ENCODE assay signal across 8 cellular contexts in the genomic region with DNA sequence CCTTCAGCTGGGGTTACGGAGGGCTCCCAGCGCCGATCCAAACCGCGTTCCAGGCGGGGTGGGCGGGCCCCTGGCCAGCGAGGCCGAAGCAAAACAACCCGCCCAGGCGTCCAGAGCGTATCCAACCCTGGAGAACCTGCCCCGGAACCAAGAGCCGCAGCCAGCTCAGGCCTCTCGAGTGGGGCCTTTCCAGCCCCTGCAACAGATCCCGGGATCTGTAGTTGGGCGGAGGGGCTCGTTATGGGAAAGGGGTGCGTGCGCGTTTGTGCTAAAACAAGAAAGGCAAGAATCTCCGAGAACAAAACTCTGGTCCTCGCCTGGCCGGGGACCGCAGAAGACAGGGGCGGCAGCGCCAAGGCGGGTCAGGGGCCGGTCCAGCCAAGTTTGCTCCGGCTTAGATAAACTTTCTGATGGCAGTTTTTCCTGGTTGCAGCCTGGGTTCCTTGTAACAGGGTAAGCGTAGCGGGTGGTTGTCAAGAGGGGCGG. TPM values are rescaled to one million over a fixed set of nuclear protein-coding genes. Genes with fewer than 3 reads are reported as not detected.
DNase-seq lines count a peak whose midpoint lies in the region; ATAC-seq and TF ChIP-seq lines count a peak whose summit lies in the region.

No MANE protein-coding gene starts in this region.

- H3K36me3 ChIP-seq in naive thymus-derived CD4-positive, alpha-beta T cell (ENCODE audit: control insufficient read depth in 2 of 3, insufficient read depth in 3 of 3, low read length in 3 of 3), result no peaks in the 10 kb centered on the region

- POLR2A ChIA-PET in T-cell (lab: Charles Lee), result no interaction called here
- POLR2A ChIA-PET in naive thymus-derived CD4-positive, alpha-beta T cell (lab: Charles Lee), result no interaction called here

- H3K9me3 ChIP-seq in naive thymus-derived CD4-positive, alpha-beta T cell (ENCODE audit: control insufficient read depth in 2 of 3, low read length in 3 of 3), result no peaks in the 10 kb centered on the region

- ATAC-seq in T-cell (replicated peaks in 1 of 4), result no peak
- ATAC-seq in naive thymus-derived CD4-positive, alpha-beta T cell, result peak; percentile 36
- ATAC-seq in HG03025 (IDR thresholded peaks at IDR 0.05; ENCODE audit: low FRiP score, unreplicated experiment), result no peak

- H3K4me1 Mint-ChIP-seq in activated CD4-positive, alpha-beta T cell treated with anti-CD3 and anti-CD28 coated beads, Interleukin-2, amount 10 ng/mL, durations not matched to agents 24 days and 14 days, result no peaks in the 10 kb centered on the region
- H3K4me1 Mint-ChIP-seq in T-cell, result peaks cover 0 to 3% (median 3%) of the 10 kb centered on the region in 3 donors
- H3K4me1 Mint-ChIP-seq in naive thymus-derived CD4-positive, alpha-beta T cell, result peaks cover 0 to 4% (median 0%) of the 10 kb centered on the region in 7 donors

- H3K36me3 Mint-ChIP-seq in activated CD4-positive, alpha-beta T cell treated with anti-CD3 and anti-CD28 coated beads, Interleukin-2, amount 10 ng/mL, durations not matched to agents 24 days and 14 days (ENCODE audit: low read depth), result no peaks in the 10 kb centered on the region
- no peaks in the 10 kb centered on the region for H3K36me3 Mint-ChIP-seq in T-cell
- peaks cover 0 to 3% (median 0%) of the 10 kb centered on the region in 5 donors for H3K36me3 Mint-ChIP-seq in naive thymus-derived CD4-positive, alpha-beta T cell

- no peaks in the 10 kb centered on the region for H3K9me3 Mint-ChIP-seq in activated CD4-positive, alpha-beta T cell treated with anti-CD3 and anti-CD28 coated beads, Interleukin-2, amount 10 ng/mL, durations not matched to agents 24 days and 14 days
- no peaks in the 10 kb centered on the region for H3K9me3 Mint-ChIP-seq in T-cell
- H3K9me3 Mint-ChIP-seq in naive thymus-derived CD4-positive, alpha-beta T cell, result peaks cover 0 to 6% (median 0%) of the 10 kb centered on the region in 11 donors

- no peak overlapping the region for H3K27ac Mint-ChIP-seq in activated CD4-positive, alpha-beta T cell treated with anti-CD3 and anti-CD28 coated beads, Interleukin-2, amount 10 ng/mL, durations not matched to agents 24 days and 14 days
- no peak overlapping the region for H3K27ac Mint-ChIP-seq in T-cell
- no peak overlapping the region for H3K27ac Mint-ChIP-seq in naive thymus-derived CD4-positive, alpha-beta T cell

- TF ChIP-seq CTCF in fibroblast of the aortic adventitia (IDR thresholded peaks at IDR 0.05; ENCODE audit: insufficient read depth, low read length) (no peak), GM10266 (IDR thresholded peaks at IDR 0.05; ENCODE audit: control insufficient read depth, insufficient read depth, low read depth, missing control alignments) (no peak)

- H3K4me3 Mint-ChIP-seq in activated CD4-positive, alpha-beta T cell treated with anti-CD3 and anti-CD28 coated beads, Interleukin-2, amount 10 ng/mL, durations not matched to agents 24 days and 14 days, result peak overlapping the region; percentile 44
- H3K4me3 Mint-ChIP-seq in T-cell, result peak overlapping the region; percentile 11 to 48 (median 39)
- peak overlapping the region in 7 of 10 donors; percentile 4 to 68 (median 34) for H3K4me3 Mint-ChIP-seq in naive thymus-derived CD4-positive, alpha-beta T cell

- peak overlapping the region; percentile 93 for H3K4me3 ChIP-seq in fibroblast of the aortic adventitia (ENCODE audit: low read depth, low read length)
- no peak overlapping the region for H3K4me3 ChIP-seq in naive thymus-derived CD4-positive, alpha-beta T cell (ENCODE audit: low read length)

- CTCF ChIA-PET in T-cell (lab: Charles Lee), result interaction anchor here in 1 of 2 donors (0.6 kb wide), 1 partner anchor 21 kb away, joined by 3 read pairs; no protein-coding TSS in a partner anchor
- CTCF ChIA-PET in naive thymus-derived CD4-positive, alpha-beta T cell (lab: Charles Lee), result no interaction called here

- no peak for DNase-seq in activated CD4-positive, alpha-beta T cell treated with anti-CD3 and anti-CD28 coated beads, Interleukin-2, amount 10 ng/mL, durations not matched to agents 24 days and 14 days
- DNase-seq in activated CD4-positive, alpha-beta T cell treated with anti-CD3 and anti-CD28 coated beads, Interleukin-2, amount 50 U/mL, for 4 hours, result no peak
- DNase-seq in T-cell (peak in 1 of 34 experiments; percentile 9), fibroblast of the aortic adventitia (ENCODE audit: low read depth) (peak; percentile 79), GM10266 (ENCODE audit: extremely low spot score) (no peak)
- no peak for DNase-seq in naive thymus-derived CD4-positive, alpha-beta T cell
- no peak for DNase-seq in stimulated activated CD4-positive, alpha-beta T cell treated with anti-CD3 and anti-CD28 coated beads, Interleukin-4, amount 100 ng/mL, for 24 hours

- H3K27ac ChIP-seq in naive thymus-derived CD4-positive, alpha-beta T cell (ENCODE audit: low read depth, low read length), result no peak overlapping the region

- intact Hi-C loops in activated CD4-positive, alpha-beta T cell treated with anti-CD3 and anti-CD28 coated beads, Interleukin-2, amount 10 ng/mL, durations not matched to agents 24 days and 14 days (cut with micrococcal nuclease), result no loop called here
- intact Hi-C loops in naive thymus-derived CD4-positive, alpha-beta T cell (cut with micrococcal nuclease), result no loop called here

- H3K27me3 Mint-ChIP-seq in activated CD4-positive, alpha-beta T cell treated with anti-CD3 and anti-CD28 coated beads, Interleukin-2, amount 10 ng/mL, durations not matched to agents 24 days and 14 days, result peaks cover 38% of the 10 kb centered on the region
- H3K27me3 Mint-ChIP-seq in T-cell, result peaks cover 31 to 46% of the 10 kb centered on the region in 2 donors
- peaks cover 27 to 53% (median 44%) of the 10 kb centered on the region in 5 donors for H3K27me3 Mint-ChIP-seq in naive thymus-derived CD4-positive, alpha-beta T cell

- H3K27me3 ChIP-seq in naive thymus-derived CD4-positive, alpha-beta T cell (ENCODE audit: control insufficient read depth in 2 of 2, insufficient read depth in 2 of 2, low read length in 2 of 2), result no peaks in the 10 kb centered on the region

- H3K4me1 ChIP-seq in naive thymus-derived CD4-positive, alpha-beta T cell (ENCODE audit: control insufficient read depth in 2 of 2, insufficient read depth in 2 of 2, low read length in 2 of 2), result no peaks in the 10 kb centered on the region

RNA-seq across cellular contexts. Expression of a gene that starts 0.5 kb away (rescaled TPM):
- total RNA-seq in activated CD4-positive, alpha-beta T cell treated with anti-CD3 and anti-CD28 coated beads, Interleukin-2, amount 10 ng/mL, durations not matched to agents 24 days and 14 days, result not detected in 2 replicates
- total RNA-seq in T-cell (under 1 TPM in 3 of 5 donors, not detected in 2; 0.20 to 0.89 (median 0.26) TPM), fibroblast of the aortic adventitia (ENCODE audit: low replicate concordance) (36.6 and 61.1 TPM in 2 replicates)
- 10 to 100 TPM in 1 of 5 experiments, 1 to 10 TPM in 1, under 1 TPM in 2, not detected in 1; 0.57 to 20.8 (median 1.3) TPM for total RNA-seq in naive thymus-derived CD4-positive, alpha-beta T cell
- polyA plus RNA-seq in naive thymus-derived CD4-positive, alpha-beta T cell, result not detected
